Comparison of ENCODE assay signal across 8 cellular contexts in the genomic region with DNA sequence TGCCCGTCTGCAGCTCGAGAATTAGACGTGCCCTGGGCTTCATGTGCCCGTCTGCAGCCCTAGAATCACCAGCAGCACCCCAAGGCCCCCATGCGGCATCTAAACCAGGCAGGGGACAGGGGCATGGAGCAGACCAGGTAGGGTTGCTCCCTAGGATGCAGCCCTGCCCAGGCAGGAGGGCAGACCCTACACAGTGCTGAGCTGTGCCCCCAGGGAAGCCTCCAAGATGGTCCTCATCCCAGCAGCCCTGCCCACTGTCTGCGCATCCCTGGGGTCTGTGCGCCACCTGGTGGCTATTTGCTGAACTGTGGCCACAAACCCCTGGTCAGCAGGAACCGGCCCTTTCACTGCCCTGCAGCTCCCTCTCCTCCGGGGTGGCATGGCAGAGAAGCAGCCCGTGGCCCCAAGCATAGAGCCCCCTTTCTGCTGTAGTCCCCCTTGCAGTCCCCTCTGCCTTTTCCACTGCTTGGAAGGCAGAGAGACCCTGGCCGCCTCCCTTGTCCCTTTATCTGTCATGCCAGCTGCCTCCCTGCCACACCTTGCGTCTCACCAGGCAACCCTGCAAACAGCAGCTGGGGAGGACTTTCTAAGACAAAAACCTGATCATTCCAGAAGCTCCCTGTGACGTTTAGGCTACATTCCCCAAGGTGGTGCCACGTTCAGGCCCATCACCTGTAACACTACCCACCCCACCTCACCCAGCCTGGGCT.
DNase-seq lines count a peak whose midpoint lies in the region; ATAC-seq and TF ChIP-seq lines count a peak whose summit lies in the region.

No MANE protein-coding gene starts in this region.

- DNase-seq in AG08395 (ENCODE audit: low spot score): peak; percentile 76
- DNase-seq in GM23248: peak; percentile 64
- DNase-seq in OCI-LY7 (ENCODE audit: low spot score): peak; percentile 55
- DNase-seq in activated T-helper 1 cell treated with Interleukin-2 at 50 U/mL for 16 hours (ENCODE audit: low read depth): peak; percentile 46
- DNase-seq in fibroblast of pulmonary artery (ENCODE audit: low read depth): peak; percentile 60
- DNase-seq in superior temporal gyrus (ENCODE audit: extremely low spot score): peak; percentile 77

- TF ChIP-seq CTCF in OCI-LY7 (conservative IDR thresholded peaks at IDR 0.05; ENCODE audit: low read length) (peak; percentile 89), fibroblast of pulmonary artery (IDR thresholded peaks at IDR 0.05; ENCODE audit: low read length, missing control alignments) (peak; percentile 92), neutrophil (IDR thresholded peaks at IDR 0.05) (peak; percentile 84)

- ATAC-seq in HG03521 (IDR thresholded peaks at IDR 0.05; ENCODE audit: unreplicated experiment): no peak

- H3K9me3 ChIP-seq in GM23248 (ENCODE audit: low read depth) (no peaks in the 10 kb centered on the region), OCI-LY7 (ENCODE audit: low read length) (no peaks in the 10 kb centered on the region), neutrophil (no peaks in the 10 kb centered on the region)

- H3K4me1 ChIP-seq in GM23248 (ENCODE audit: insufficient read depth): peaks cover 9% of the 10 kb centered on the region
- peaks cover 14% of the 10 kb centered on the region for H3K4me1 ChIP-seq in OCI-LY7 (ENCODE audit: insufficient read depth, low read length, poor library complexity, severe bottlenecking)
- H3K4me1 ChIP-seq in neutrophil (ENCODE audit: control insufficient read depth in 1 of 2, insufficient read depth in 1 of 2, low read depth in 1 of 2, low read length in 1 of 2): peaks cover 20 to 34% of the 10 kb centered on the region in 2 experiments

- no peaks in the 10 kb centered on the region for H3F3A ChIP-seq in GM23248 (ENCODE audit: insufficient read depth)

- intact Hi-C loops in OCI-LY7 (cut with micrococcal nuclease; ENCODE audit: unreplicated experiment): loop anchor here (1.0 to 5.0 kb wide), 4 partner anchors 103 to 561 kb away; no protein-coding TSS in a partner anchor

- CTCF ChIA-PET in OCI-LY7 (lab: Charles Lee; ENCODE audit: unreplicated experiment): interaction anchor here (0.6 to 1.8 kb wide), 4 partner anchors 153 to 362 kb away, joined by 3 to 5 read pairs (median 4); no protein-coding TSS in a partner anchor

- POLR2A ChIA-PET in OCI-LY7 (lab: Charles Lee): interaction anchor here (0.6 kb wide), 1 partner anchor 71 kb away, joined by 3 read pairs; no protein-coding TSS in a partner anchor

- BruUV-seq in OCI-LY7 (replicated peaks; lab: Mats Ljungman, UMichigan): no TSS peak

- no peak overlapping the region for H2AFZ ChIP-seq in GM23248
- H2AFZ ChIP-seq in OCI-LY7 (ENCODE audit: low read length): no peak overlapping the region

- no peak overlapping the region for H3K9ac ChIP-seq in GM23248

- no peak overlapping the region for H3K27ac ChIP-seq in GM23248
- H3K27ac ChIP-seq in OCI-LY7 (ENCODE audit: low read depth, low read length, poor library complexity, severe bottlenecking): no peak overlapping the region
- no peak overlapping the region for H3K27ac ChIP-seq in neutrophil

- H4K20me1 ChIP-seq in GM23248 (ENCODE audit: insufficient read depth) (no peaks in the 10 kb centered on the region), OCI-LY7 (ENCODE audit: insufficient read depth, low read length) (no peaks in the 10 kb centered on the region)

- H3K36me3 ChIP-seq in GM23248 (ENCODE audit: low read depth) (no peaks in the 10 kb centered on the region), OCI-LY7 (ENCODE audit: insufficient read depth, low read length) (no peaks in the 10 kb centered on the region), neutrophil (peaks cover 48% of the 10 kb centered on the region)

- in situ Hi-C loops in GM23248 (cut with MboI): loop anchor here (5.0 kb wide), 2 partner anchors 99 to 356 kb away; a partner anchor contains a TSS

- H3K9me2 ChIP-seq in GM23248 (ENCODE audit: insufficient read depth) (no peaks in the 10 kb centered on the region), OCI-LY7 (ENCODE audit: insufficient read depth, low read length) (no peaks in the 10 kb centered on the region)

- H3K4me3 ChIP-seq in GM23248 (no peak overlapping the region), OCI-LY7 (ENCODE audit: low read depth, low read length, poor library complexity, severe bottlenecking) (no peak overlapping the region), fibroblast of pulmonary artery (replicated peaks; ENCODE audit: low read depth, low read length) (no peak overlapping the region), neutrophil (ENCODE audit: low read depth in 1 of 2, low read length in 1 of 2) (no peak overlapping the region)

- H3K4me2 ChIP-seq in GM23248 (ENCODE audit: unreplicated experiment) (no peak overlapping the region), OCI-LY7 (ENCODE audit: low read length) (no peak overlapping the region)

- WGBS in GM23248 (ENCODE audit: low coverage in 1 of 2, low lambda C conversion rate in 2 of 2, missing lambda C conversion rate in 2 of 2), 2 experiments: 18 to 19% methylated on average over 14 of the region's 14 CpGs

- H3K79me2 ChIP-seq in GM23248 (ENCODE audit: insufficient read depth) (no peaks in the 10 kb centered on the region), OCI-LY7 (ENCODE audit: insufficient read depth, low read depth, low read length) (no peaks in the 10 kb centered on the region)

- H3K27me3 ChIP-seq in GM23248 (replicated peaks; ENCODE audit: insufficient read depth) (0 out of 2 replicates have a peak, but pooled peaks cover 6% of the 10 kb centered on the region), neutrophil (peaks cover 40% of the 10 kb centered on the region)
